13 cellular contexts compared by ENCODE assay signal in the genomic region with DNA sequence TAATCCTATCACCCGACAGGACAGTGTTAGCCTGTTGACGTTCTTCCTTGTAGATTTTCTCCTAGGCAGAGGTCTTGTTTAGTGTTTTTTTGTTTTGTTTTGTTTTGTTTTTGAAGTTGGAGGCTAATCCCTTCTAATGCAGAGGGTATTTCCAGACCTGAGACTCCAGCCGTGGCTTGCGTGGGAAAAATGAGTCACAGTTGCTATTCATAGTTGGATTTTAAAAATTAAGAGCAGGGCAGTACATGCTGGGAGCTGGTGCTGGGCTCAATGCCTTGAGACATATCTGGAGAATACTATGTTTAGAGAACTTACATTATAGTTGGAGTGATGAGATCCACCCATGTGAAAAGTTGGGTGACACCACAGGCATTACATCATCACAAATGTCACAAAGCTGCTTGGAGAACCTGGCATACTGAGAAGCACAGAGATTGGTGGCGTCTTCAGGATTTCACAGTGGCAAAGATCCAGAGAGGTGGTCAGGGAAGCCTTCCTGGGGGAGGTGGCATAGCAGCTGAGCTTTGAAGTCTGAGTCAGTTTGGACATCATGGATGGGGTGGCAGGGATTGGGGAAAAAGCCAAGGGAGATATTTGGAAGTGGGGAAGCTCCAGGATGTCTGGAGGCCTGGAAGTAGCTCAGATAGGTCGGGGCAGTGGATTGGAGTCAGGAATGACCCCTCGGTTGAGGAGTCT.
DNase-seq lines count a peak whose midpoint lies in the region; ATAC-seq and TF ChIP-seq lines count a peak whose summit lies in the region.
"Had no signal": no experiment of that assay in that cellular context is flagged by ENCODE, and none has a peak within 500 bp of the region (broad histone marks: within the 10 kb centered on the region; RNA-seq: fewer than 3 reads in every experiment).

No MANE protein-coding gene starts in this region.

- ATAC-seq in natural killer cell = peak in 1 of 3 donors; percentile 38
- ATAC-seq in natural killer cell treated with Interleukin-12 subunit alpha and Interleukin-12 subunit beta and Interleukin-15 and Interleukin-18, amount 100 ng/mL, for 72 hours = no peak
- no peak for ATAC-seq in HG03139 (IDR thresholded peaks at IDR 0.05; ENCODE audit: unreplicated experiment)
- no peak for ATAC-seq in GM19452 (IDR thresholded peaks at IDR 0.05; ENCODE audit: unreplicated experiment)

- H2AFZ ChIP-seq in hepatocyte = no peak overlapping the region

- H3K9me3 ChIP-seq in hepatocyte (ENCODE audit: low read depth) (no peaks in the 10 kb centered on the region), tibial artery (no peaks in the 10 kb centered on the region)

- H3K9me2 ChIP-seq in hepatocyte (replicated peaks; ENCODE audit: insufficient read depth) = no peaks in the 10 kb centered on the region

- H3K36me3 Mint-ChIP-seq in natural killer cell = no peaks in the 10 kb centered on the region
- H3K36me3 Mint-ChIP-seq in natural killer cell treated with Interleukin-12 subunit alpha and Interleukin-12 subunit beta and Interleukin-15 and Interleukin-18, amount 100 ng/mL, for 72 hours = no peaks in the 10 kb centered on the region

- H3K79me2 ChIP-seq in hepatocyte = no peaks in the 10 kb centered on the region

- peaks cover 92 to 96% of the 10 kb centered on the region in 2 donors for H3K4me1 Mint-ChIP-seq in natural killer cell
- H3K4me1 Mint-ChIP-seq in natural killer cell treated with Interleukin-12 subunit alpha and Interleukin-12 subunit beta and Interleukin-15 and Interleukin-18, amount 100 ng/mL, for 72 hours (ENCODE audit: low read depth in 2 of 2) = peaks cover 39 to 72% of the 10 kb centered on the region in 2 donors

- peaks cover 7% of the 10 kb centered on the region for H3K4me1 ChIP-seq in hepatocyte (ENCODE audit: insufficient read depth)
- peaks cover 0 to 35% (median 25%) of the 10 kb centered on the region in 4 donors for H3K4me1 ChIP-seq in tibial artery
- H3K4me1 ChIP-seq: Peyer's patch had no signal

- H3K4me3 Mint-ChIP-seq in natural killer cell = no peak overlapping the region
- no peak overlapping the region for H3K4me3 Mint-ChIP-seq in natural killer cell treated with Interleukin-12 subunit alpha and Interleukin-12 subunit beta and Interleukin-15 and Interleukin-18, amount 100 ng/mL, for 72 hours

- H3K27me3 ChIP-seq in hepatocyte (no peaks in the 10 kb centered on the region), tibial artery (no peaks in the 10 kb centered on the region)
- H3K27me3 ChIP-seq: Peyer's patch had no signal

- TF ChIP-seq CTCF in natural killer cell (IDR thresholded peaks at IDR 0.05) = no peak
- no peak for TF ChIP-seq CTCF in choroid plexus epithelial cell (conservative IDR thresholded peaks at IDR 0.05; ENCODE audit: low read depth, low read length)
- no peak for TF ChIP-seq CTCF in hepatocyte (IDR thresholded peaks at IDR 0.05; ENCODE audit: poor library complexity)
- no peak for TF ChIP-seq CTCF in tibial artery (IDR thresholded peaks at IDR 0.05)

- no peaks in the 10 kb centered on the region for H3K36me3 ChIP-seq in hepatocyte (replicated peaks; ENCODE audit: insufficient read depth, low read depth)
- no peaks in the 10 kb centered on the region for H3K36me3 ChIP-seq in tibial artery
- H3K36me3 ChIP-seq: Peyer's patch had no signal

- peak overlapping the region; percentile 26 for H3K27ac ChIP-seq in hepatocyte
- peak overlapping the region; percentile 58 to 62 for H3K27ac ChIP-seq in tibial artery

- peak overlapping the region; percentile 70 to 71 for H3K27ac Mint-ChIP-seq in natural killer cell
- peak overlapping the region in 1 of 2 donors; percentile 69 for H3K27ac Mint-ChIP-seq in natural killer cell treated with Interleukin-12 subunit alpha and Interleukin-12 subunit beta and Interleukin-15 and Interleukin-18, amount 100 ng/mL, for 72 hours

- no peak overlapping the region for H3K4me3 ChIP-seq in choroid plexus epithelial cell (ENCODE audit: low read depth, low read length)
- no peak overlapping the region for H3K4me3 ChIP-seq in hepatocyte
- H3K4me3 ChIP-seq in tibial artery = no peak overlapping the region
- H3K4me3 ChIP-seq: Peyer's patch had no signal

- 75% methylated on average over 7 of the region's 7 CpGs for WGBS in hepatocyte (ENCODE audit: low lambda C conversion rate, missing lambda C conversion rate)

- no peaks in the 10 kb centered on the region for H3K9me3 Mint-ChIP-seq in natural killer cell
- H3K9me3 Mint-ChIP-seq in natural killer cell treated with Interleukin-12 subunit alpha and Interleukin-12 subunit beta and Interleukin-15 and Interleukin-18, amount 100 ng/mL, for 72 hours = no peaks in the 10 kb centered on the region

- no peak overlapping the region for H3K4me2 ChIP-seq in hepatocyte

- no peaks in the 10 kb centered on the region for H3K27me3 Mint-ChIP-seq in natural killer cell (ENCODE audit: low read depth in 2 of 2)
- H3K27me3 Mint-ChIP-seq in natural killer cell treated with Interleukin-12 subunit alpha and Interleukin-12 subunit beta and Interleukin-15 and Interleukin-18, amount 100 ng/mL, for 72 hours = no peaks in the 10 kb centered on the region

- DNase-seq in natural killer cell (no peak), choroid plexus epithelial cell (ENCODE audit: low read depth) (peak; percentile 70), hepatocyte (ENCODE audit: low spot score) (peak; percentile 60), tibial artery (no peak)
- no peak for DNase-seq in natural killer cell treated with Interleukin-12 subunit alpha and Interleukin-12 subunit beta and Interleukin-15 and Interleukin-18, amount 100 ng/mL, for 72 hours (ENCODE audit: low spot score)
- DNase-seq in stimulated activated CD4-positive, alpha-beta T cell treated with anti-CD3 and anti-CD28 coated beads, Interleukin-4, amount 100 ng/mL, for 24 hours = no peak
- DNase-seq: ACHN; NCI-H1417; NCI-H510A treated with DMSO at 0.1 percent for 48 hours; Peyer's patch; stimulated activated CD8-positive, alpha-beta memory T cell treated with anti-CD3 and anti-CD28 coated beads, Interleukin-4, amount 100 ng/mL, for 48 hours had no signal

- intact Hi-C loops in natural killer cell (cut with micrococcal nuclease) = no loop called here
- intact Hi-C loops in tibial artery (cut with DNase I; ENCODE audit: low total_unique reads) = no loop called here

- no peaks in the 10 kb centered on the region for H4K20me1 ChIP-seq in hepatocyte (ENCODE audit: insufficient read depth, poor library complexity, severe bottlenecking)

Comparison
In these comparisons a context has a peak if more than half of its experiments do, and no peak if none do; other contexts are left out.
1. DNase-seq: peak in choroid plexus epithelial cell (single experiment) and hepatocyte (single experiment); none in natural killer cell (single experiment), natural killer cell treated with Interleukin-12 subunit alpha and Interleukin-12 subunit beta and Interleukin-15 and Interleukin-18, amount 100 ng/mL, for 72 hours (single experiment), tibial artery (0 of 2) and stimulated activated CD4-positive, alpha-beta T cell treated with anti-CD3 and anti-CD28 coated beads, Interleukin-4, amount 100 ng/mL, for 24 hours (single experiment).